In genomic region chr2:204452464-204453023, GRCh38 we compare ENCODE assay signal across 8 cellular contexts.
DNase-seq lines count a peak whose midpoint lies in the region; ATAC-seq and TF ChIP-seq lines count a peak whose summit lies in the region.

No MANE protein-coding gene starts in this region.

- H3K27me3 ChIP-seq in Panc1 (ENCODE audit: control insufficient read depth, insufficient read depth, low read length), result no peaks in the 10 kb centered on the region
- H3K27me3 ChIP-seq in trophoblast cell (ENCODE audit: insufficient read depth, low read length), result no peaks in the 10 kb centered on the region

- intact Hi-C loops in Panc1 (cut with micrococcal nuclease; ENCODE audit: unreplicated experiment), result no loop called here

- no peak overlapping the region for H3K9ac ChIP-seq in trophoblast cell (ENCODE audit: low read length)

- H3K14ac ChIP-seq in trophoblast cell (ENCODE audit: low read length), result no peak overlapping the region

- CTCF ChIA-PET in Panc1 (lab: Charles Lee), result no interaction called here

- H2AK5ac ChIP-seq in trophoblast cell (ENCODE audit: low read length), result no peak overlapping the region

- H3K36me3 ChIP-seq in Panc1 (ENCODE audit: control insufficient read depth, insufficient read depth, low read length), result no peaks in the 10 kb centered on the region
- no peaks in the 10 kb centered on the region for H3K36me3 ChIP-seq in trophoblast cell (ENCODE audit: control insufficient read depth in 1 of 2, insufficient read depth in 2 of 2, low read length in 2 of 2)

- H2BK5ac ChIP-seq in trophoblast cell (ENCODE audit: low read depth, low read length, poor library complexity), result no peak overlapping the region

- H2BK12ac ChIP-seq in trophoblast cell (ENCODE audit: low read length), result no peak overlapping the region

- H3K4me1 ChIP-seq in Panc1 (ENCODE audit: control insufficient read depth, insufficient read depth, low read length) (no peaks in the 10 kb centered on the region), trophoblast cell (ENCODE audit: control insufficient read depth in 1 of 2, insufficient read depth in 2 of 2, low read length in 2 of 2) (peaks cover 6 to 7% of the 10 kb centered on the region in 2 experiments)

- H3K18ac ChIP-seq in trophoblast cell (ENCODE audit: low read length), result no peak overlapping the region

- TF ChIP-seq CTCF in Panc1 (IDR thresholded peaks at IDR 0.05), result no peak

- ATAC-seq in Panc1 (peak; percentile 77; the same call in 1 of the 2 replicates), GM19463 (IDR thresholded peaks at IDR 0.05; ENCODE audit: unreplicated experiment) (no peak)

- no peak overlapping the region for H3K23ac ChIP-seq in trophoblast cell (ENCODE audit: low read length)

- H3K79me1 ChIP-seq in trophoblast cell (ENCODE audit: low read length), result peaks cover 4% of the 10 kb centered on the region

- no CpG with 5 or more reads among the region's 7 CpGs for WGBS in trophoblast cell (ENCODE audit: extremely low coverage, insufficient coverage, insufficient read length)

- no peak overlapping the region for H3K27ac ChIP-seq in Panc1 (ENCODE audit: low read length)
- peak overlapping the region; percentile 70 for H3K27ac ChIP-seq in trophoblast cell (ENCODE audit: low read depth, low read length)

- H2AFZ ChIP-seq in trophoblast cell (ENCODE audit: insufficient read depth, low read length, poor library complexity), result no peak overlapping the region

- peak overlapping the region; percentile 39 for H3K4me2 ChIP-seq in trophoblast cell (ENCODE audit: low read length)

- in situ Hi-C loops in Panc1 (cut with HindIII; ENCODE audit: low pct_unique_long_range_greater_than_20kb, low sequenced_read_pairs), result no loop called here

- peaks cover 2% of the 10 kb centered on the region for H3K79me2 ChIP-seq in trophoblast cell (ENCODE audit: control insufficient read depth, insufficient read depth, low read length, poor library complexity)

- no TSS peak for BruUV-seq in Panc1 (replicated peaks; lab: Mats Ljungman, UMichigan)

- H3K9me3 ChIP-seq in Panc1 (ENCODE audit: control insufficient read depth, insufficient read depth, low read depth, low read length) (no peaks in the 10 kb centered on the region), trophoblast cell (ENCODE audit: insufficient read depth, low read depth, low read length) (no peaks in the 10 kb centered on the region)

- no peak overlapping the region for H4K12ac ChIP-seq in trophoblast cell (ENCODE audit: low read depth, low read length)

- H3K4me3 ChIP-seq in Panc1 (ENCODE audit: low read depth in 2 of 2, low read length in 2 of 2), result no peak overlapping the region
- H3K4me3 ChIP-seq in trophoblast cell (ENCODE audit: low read depth, low read length), result no peak overlapping the region

- H2BK120ac ChIP-seq in trophoblast cell (ENCODE audit: insufficient read depth, low read length, poor library complexity), result no peak overlapping the region

- POLR2A ChIA-PET in Panc1 (lab: Charles Lee), result no interaction called here

- DNase-seq in GM04503 (ENCODE audit: low read depth) (peak; percentile 100), Panc1 (ENCODE audit: low read depth, low spot score) (peak; percentile 18), fibroblast of the conjunctiva (ENCODE audit: low read depth) (peak; percentile 84), trophoblast cell (peak; percentile 74 to 79)
- no peak for DNase-seq in stimulated activated CD4-positive, alpha-beta T cell treated with anti-CD3 and anti-CD28 coated beads, Interleukin-4, amount 100 ng/mL, for 4 hours
- no peak for DNase-seq in activated CD4-positive, CD25-positive, alpha-beta regulatory T cell (lab: John Stamatoyannopoulos, UW)
- DNase-seq in activated CD4-positive, alpha-beta T cell treated with anti-CD3 and anti-CD28 coated beads, Interleukin-2, amount 50 U/mL, for 48 hours, result no peak

- no peak overlapping the region for H3K4ac ChIP-seq in trophoblast cell (ENCODE audit: low read depth, low read length)

- H4K91ac ChIP-seq in trophoblast cell (ENCODE audit: low read depth, low read length), result no peak overlapping the region

- H4K8ac ChIP-seq in trophoblast cell (ENCODE audit: low read depth, low read length), result no peak overlapping the region

Comparison
In these comparisons a context has a peak if more than half of its experiments do, and no peak if none do; other contexts are left out.
1. DNase-seq: peak in GM04503 (single experiment), Panc1 (single experiment), fibroblast of the conjunctiva (single experiment) and trophoblast cell (2 of 2); none in stimulated activated CD4-positive, alpha-beta T cell treated with anti-CD3 and anti-CD28 coated beads, Interleukin-4, amount 100 ng/mL, for 4 hours (0 of 2), activated CD4-positive, CD25-positive, alpha-beta regulatory T cell (0 of 4) and activated CD4-positive, alpha-beta T cell treated with anti-CD3 and anti-CD28 coated beads, Interleukin-2, amount 50 U/mL, for 48 hours (0 of 2).